ENCODE assay signal across 8 cellular contexts in genomic region chr2:163345795-163346573, GRCh38.
A peak's percentile ranks its signal among the peaks of the same experiment; 100 is the strongest.
DNase-seq lines count a peak whose midpoint lies in the region; ATAC-seq and FAIRE-seq lines count a peak whose summit lies in the region.

No MANE protein-coding gene starts in this region.

- no peak overlapping the region for H3K4me3 Mint-ChIP-seq in activated CD4-positive, alpha-beta memory T cell treated with anti-CD3 and anti-CD28 coated beads for 36 hours

- POLR2A ChIA-PET in activated CD4-positive, alpha-beta memory T cell treated with anti-CD3 and anti-CD28 coated beads for 36 hours (lab: Charles Lee): no interaction called here

- DNase-seq in Daoy (ENCODE audit: low read depth) (peak; percentile 34), HS-5 (ENCODE audit: low read depth) (peak; percentile 52), NCI-H82 treated with DMSO at 0.1 percent for 48 hours (lab: John Stamatoyannopoulos, UW; ENCODE audit: unreplicated experiment) (peak; percentile 79), myocyte (ENCODE audit: low read depth) (peak; percentile 91)
- DNase-seq in activated CD4-positive, alpha-beta memory T cell treated with anti-CD3 and anti-CD28 coated beads for 36 hours: no peak
- no peak for DNase-seq in stimulated activated CD8-positive, alpha-beta memory T cell treated with anti-CD3 and anti-CD28 coated beads, Interleukin-4, amount 100 ng/mL, for 48 hours

- no peaks in the 10 kb centered on the region for H3K4me1 Mint-ChIP-seq in activated CD4-positive, alpha-beta memory T cell treated with anti-CD3 and anti-CD28 coated beads for 36 hours (ENCODE audit: low read depth)

- peak; percentile 88 for FAIRE-seq in colon (lab: Jason Lieb, UNC)

- H3K27ac Mint-ChIP-seq in activated CD4-positive, alpha-beta memory T cell treated with anti-CD3 and anti-CD28 coated beads for 36 hours: no peak overlapping the region

- intact Hi-C loops in activated CD4-positive, alpha-beta memory T cell treated with anti-CD3 and anti-CD28 coated beads for 36 hours (cut with micrococcal nuclease): loop anchor here (5.0 to 10.0 kb wide), 3 partner anchors 1086 to 1371 kb away; no protein-coding TSS in a partner anchor

- H3K27me3 Mint-ChIP-seq in activated CD4-positive, alpha-beta memory T cell treated with anti-CD3 and anti-CD28 coated beads for 36 hours: peaks cover 6% of the 10 kb centered on the region

- peak; percentile 81 for ATAC-seq in GM21526 (IDR thresholded peaks at IDR 0.05; ENCODE audit: low FRiP score, unreplicated experiment)

- CTCF ChIA-PET in activated CD4-positive, alpha-beta memory T cell treated with anti-CD3 and anti-CD28 coated beads for 36 hours (lab: Charles Lee): no interaction called here

- H3K9me3 Mint-ChIP-seq in activated CD4-positive, alpha-beta memory T cell treated with anti-CD3 and anti-CD28 coated beads for 36 hours: no peaks in the 10 kb centered on the region

- no peaks in the 10 kb centered on the region for H3K36me3 Mint-ChIP-seq in activated CD4-positive, alpha-beta memory T cell treated with anti-CD3 and anti-CD28 coated beads for 36 hours

Comparison
In these comparisons a context has a peak if more than half of its experiments do, and no peak if none do; other contexts are left out.
1. DNase-seq: peak in Daoy (single experiment), HS-5 (single experiment), NCI-H82 treated with DMSO at 0.1 percent for 48 hours (single experiment) and myocyte (single experiment); none in activated CD4-positive, alpha-beta memory T cell treated with anti-CD3 and anti-CD28 coated beads for 36 hours (single experiment) and stimulated activated CD8-positive, alpha-beta memory T cell treated with anti-CD3 and anti-CD28 coated beads, Interleukin-4, amount 100 ng/mL, for 48 hours (single experiment).